Comparison of ENCODE assay signal across 18 cellular contexts in genomic region chr2:95361216-95361980, GRCh38.
"Had no signal": no experiment of that assay in that cellular context is flagged by ENCODE, and none has a peak within 500 bp of the region (broad histone marks: within the 10 kb centered on the region; RNA-seq: fewer than 3 reads in every experiment).

No MANE protein-coding gene starts in this region.

- H3K4me1 ChIP-seq: foreskin keratinocyte, uterus had no signal

- H3K27ac ChIP-seq: brain microvascular endothelial cell, foreskin keratinocyte, SK-N-MC, uterus had no signal

- H3K9me3 Mint-ChIP-seq: activated naive CD8-positive, alpha-beta T cell treated with anti-CD3 and anti-CD28 coated beads, Interleukin-2, amount 10 ng/mL, durations not matched to agents 7 days and 5 days; activated T-cell treated with anti-CD3 and anti-CD28 coated beads, Interleukin-2, amount 50 U/mL, for 24 hours; T-cell had no signal

- H3K9me3 ChIP-seq: uterus had no signal

- H3K4me3 Mint-ChIP-seq: activated CD8-positive, alpha-beta memory T cell treated with anti-CD3 and anti-CD28 coated beads, Interleukin-2, amount 10 ng/mL, durations not matched to agents 7 days and 5 days; activated naive CD8-positive, alpha-beta T cell treated with anti-CD3 and anti-CD28 coated beads, Interleukin-2, amount 10 ng/mL, durations not matched to agents 7 days and 5 days; activated T-cell treated with anti-CD3 and anti-CD28 coated beads, Interleukin-2, amount 50 U/mL, for 24 hours; naive B cell; T-cell had no signal

- H3K4me1 Mint-ChIP-seq: activated CD8-positive, alpha-beta memory T cell treated with anti-CD3 and anti-CD28 coated beads, Interleukin-2, amount 10 ng/mL, durations not matched to agents 7 days and 5 days; activated naive CD8-positive, alpha-beta T cell treated with anti-CD3 and anti-CD28 coated beads, Interleukin-2, amount 10 ng/mL, durations not matched to agents 7 days and 5 days; naive B cell; T-cell had no signal

- FAIRE-seq: small intestine had no signal

- ATAC-seq: activated CD8-positive, alpha-beta memory T cell treated with anti-CD3 and anti-CD28 coated beads, Interleukin-2, amount 10 ng/mL, durations not matched to agents 7 days and 5 days; foreskin keratinocyte; stimulated activated naive CD8-positive, alpha-beta T cell treated with anti-CD3 and anti-CD28 coated beads, Interleukin-15, Interleukin-2, amounts not matched to agents 100 U/mL and 50 U/mL, for 24 hours; T-cell had no signal

- H3K36me3 Mint-ChIP-seq: activated CD8-positive, alpha-beta memory T cell treated with anti-CD3 and anti-CD28 coated beads, Interleukin-2, amount 10 ng/mL, durations not matched to agents 7 days and 5 days; activated naive CD8-positive, alpha-beta T cell treated with anti-CD3 and anti-CD28 coated beads, Interleukin-2, amount 10 ng/mL, durations not matched to agents 7 days and 5 days; naive B cell; T-cell had no signal

- H3K36me3 ChIP-seq: brain microvascular endothelial cell, uterus had no signal

- H3K27me3 ChIP-seq: brain microvascular endothelial cell, foreskin keratinocyte, uterus had no signal

- H3K27ac Mint-ChIP-seq: activated CD8-positive, alpha-beta memory T cell treated with anti-CD3 and anti-CD28 coated beads, Interleukin-2, amount 10 ng/mL, durations not matched to agents 7 days and 5 days; activated naive CD8-positive, alpha-beta T cell treated with anti-CD3 and anti-CD28 coated beads, Interleukin-2, amount 10 ng/mL, durations not matched to agents 7 days and 5 days; activated T-cell treated with anti-CD3 and anti-CD28 coated beads, Interleukin-2, amount 50 U/mL, for 24 hours; T-cell had no signal

- H3K4me3 ChIP-seq: SK-N-MC, uterus had no signal

- DNase-seq: activated CD4-positive, alpha-beta T cell treated with anti-CD3 and anti-CD28 coated beads, Interleukin-2, amount 50 U/mL, for 48 hours; activated CD4-positive, CD25-positive, alpha-beta regulatory T cell treated with anti-CD3 and anti-CD28 coated beads, Interleukin-2, amount 50 U/mL, for 72 hours; activated CD8-positive, alpha-beta memory T cell treated with anti-CD3 and anti-CD28 coated beads, Interleukin-2, amount 10 ng/mL, durations not matched to agents 7 days and 5 days; activated naive CD8-positive, alpha-beta T cell treated with anti-CD3 and anti-CD28 coated beads, Interleukin-2, amount 10 ng/mL, durations not matched to agents 7 days and 5 days; activated T-cell treated with anti-CD3 and anti-CD28 coated beads, Interleukin-2, amount 50 U/mL, for 24 hours; anterior cingulate cortex; brain microvascular endothelial cell; effector memory CD4-positive, alpha-beta T cell; foreskin keratinocyte; mammary epithelial cell; naive B cell; retina; small intestine; stimulated activated naive CD8-positive, alpha-beta T cell treated with anti-CD3 and anti-CD28 coated beads, Interleukin-15, Interleukin-2, amounts not matched to agents 100 U/mL and 50 U/mL, for 24 hours; T-cell; T-helper 9 cell; uterus had no signal
